ENCODE assay signal across 19 cellular contexts in the genomic region with DNA sequence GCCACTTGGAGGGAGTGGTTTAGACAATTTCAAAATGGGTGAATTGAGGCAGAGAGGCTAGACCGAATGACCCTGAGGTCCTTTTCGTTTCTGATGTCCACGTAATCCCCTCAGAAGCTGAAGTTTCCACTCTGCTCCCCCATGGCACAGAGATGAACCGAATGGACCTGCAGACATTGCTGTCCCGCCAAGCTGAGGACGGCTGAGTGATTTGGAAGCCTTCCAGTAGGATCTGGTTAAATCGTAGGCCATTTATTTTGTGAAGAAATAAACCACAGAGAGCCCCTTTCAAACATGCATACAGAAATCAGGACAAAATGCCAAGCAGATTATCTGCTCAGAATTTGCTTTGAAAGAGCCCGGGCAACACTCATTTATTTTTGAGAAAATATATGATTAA.
"Had no signal": no experiment of that assay in that cellular context is flagged by ENCODE, and none has a peak within 500 bp of the region (broad histone marks: within the 10 kb centered on the region; RNA-seq: fewer than 3 reads in every experiment).

No MANE protein-coding gene starts in this region.

- H3K27ac ChIP-seq: epithelial cell of prostate, esophagus muscularis mucosa, gastroesophageal sphincter, neutrophil, right atrium auricular region, stomach, thoracic aorta, transverse colon had no signal

- ATAC-seq: gastroesophageal sphincter; mucosa of descending colon; naive thymus-derived CD8-positive, alpha-beta T cell had no signal

- H3K4me1 ChIP-seq: right atrium auricular region had no signal

- H3K27me3 ChIP-seq: esophagus muscularis mucosa, gastroesophageal sphincter, neutrophil, right atrium auricular region, stomach, transverse colon had no signal

- H3K9me3 ChIP-seq: esophagus muscularis mucosa, gastroesophageal sphincter, mucosa of descending colon, neutrophil, right atrium auricular region, stomach, thoracic aorta, transverse colon had no signal

- H3K4me3 ChIP-seq: esophagus muscularis mucosa, gastroesophageal sphincter, mucosa of descending colon, right atrium auricular region, stomach, thoracic aorta, transverse colon had no signal

- H3K36me3 ChIP-seq: esophagus muscularis mucosa, gastroesophageal sphincter, neutrophil, right atrium auricular region, thoracic aorta, transverse colon had no signal

- DNase-seq: effector memory CD4-positive, alpha-beta T cell; foreskin fibroblast; kidney; mammary epithelial cell; mucosa of descending colon; naive thymus-derived CD8-positive, alpha-beta T cell; posterior cingulate gyrus; small intestine; stimulated activated CD4-positive, alpha-beta T cell treated with anti-CD3 and anti-CD28 coated beads, Interleukin-12 subunit alpha, Interleukin-12 subunit beta, amount 100 ng/mL, for 4 hours; stimulated activated naive CD4-positive, alpha-beta T cell; stomach; substantia nigra; transverse colon had no signal
